ENCODE assay signal across 14 cellular contexts in the genomic region with DNA sequence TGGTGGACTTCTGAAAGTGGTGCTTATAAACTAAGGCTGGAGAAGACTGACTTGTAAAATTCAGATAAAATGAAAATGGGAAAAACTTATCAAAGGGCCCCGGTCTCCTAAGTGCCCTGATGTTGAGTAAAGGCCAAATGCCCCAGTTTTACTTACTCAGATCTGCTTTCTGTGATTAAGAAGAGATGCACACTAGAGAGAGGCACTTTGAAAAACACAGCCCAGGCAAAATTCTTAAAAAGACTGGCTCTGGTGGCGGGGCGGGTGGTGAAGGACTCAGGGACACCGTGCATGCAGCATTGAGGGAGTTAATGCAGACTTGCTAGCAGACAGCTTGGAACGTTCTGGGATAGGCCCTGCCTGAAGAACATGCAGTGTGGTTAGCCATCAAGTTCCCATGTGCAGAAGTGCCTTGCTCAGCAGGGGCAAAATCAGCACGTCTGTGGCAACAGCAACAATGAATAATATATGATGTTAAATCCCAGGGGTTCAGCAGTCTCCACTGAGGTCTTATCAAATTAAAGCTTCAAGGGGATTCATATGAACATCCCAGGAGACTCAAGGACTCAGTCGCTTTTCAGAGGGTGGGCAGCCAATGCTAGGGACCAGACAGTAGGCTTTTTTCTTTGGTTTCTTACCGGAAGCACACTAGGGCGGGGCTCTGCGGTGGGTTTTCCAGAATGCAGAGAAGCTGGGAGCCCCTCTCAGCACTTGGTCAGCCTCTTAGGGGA.
DNase-seq lines count a peak whose midpoint lies in the region; ATAC-seq and TF ChIP-seq lines count a peak whose summit lies in the region.
"Had no signal": no experiment of that assay in that cellular context is flagged by ENCODE, and none has a peak within 500 bp of the region (broad histone marks: within the 10 kb centered on the region; RNA-seq: fewer than 3 reads in every experiment).

No MANE protein-coding gene starts in this region.

- H3K36me3 Mint-ChIP-seq in activated naive CD8-positive, alpha-beta T cell treated with anti-CD3 and anti-CD28 coated beads, Interleukin-2, amount 50 U/mL, for 24 hours (ENCODE audit: low read depth) = peaks cover 25% of the 10 kb centered on the region
- H3K36me3 Mint-ChIP-seq in naive thymus-derived CD4-positive, alpha-beta T cell = peaks cover 0 to 30% (median 16%) of the 10 kb centered on the region in 5 donors

- H3K9me2 ChIP-seq in DOHH2 (replicated peaks; ENCODE audit: control insufficient read depth, low read length) = no peaks in the 10 kb centered on the region

- H4K20me1 ChIP-seq in DOHH2 (ENCODE audit: control insufficient read depth, insufficient read depth, low read depth, low read length) = no peaks in the 10 kb centered on the region

- peak; percentile 23 for ATAC-seq in activated naive CD8-positive, alpha-beta T cell treated with anti-CD3 and anti-CD28 coated beads, Interleukin-2, amount 50 U/mL, for 24 hours
- no peak for ATAC-seq in naive thymus-derived CD4-positive, alpha-beta T cell
- no peak for ATAC-seq in aorta (ENCODE audit: low FRiP score)
- ATAC-seq: upper lobe of right lung had no signal

- H3F3A ChIP-seq in DOHH2 (ENCODE audit: control insufficient read depth, insufficient read depth) = peaks cover 47% of the 10 kb centered on the region

- peaks cover 36% of the 10 kb centered on the region for H3K79me2 ChIP-seq in DOHH2 (ENCODE audit: control insufficient read depth, low read length)
- H3K79me2 ChIP-seq: hepatocyte had no signal

- CTCF ChIA-PET in naive thymus-derived CD4-positive, alpha-beta T cell (lab: Charles Lee) = no interaction called here

- peak overlapping the region; percentile 88 for H3K27ac Mint-ChIP-seq in activated naive CD8-positive, alpha-beta T cell treated with anti-CD3 and anti-CD28 coated beads, Interleukin-2, amount 50 U/mL, for 24 hours
- peak overlapping the region; percentile 19 to 96 (median 81) for H3K27ac Mint-ChIP-seq in naive thymus-derived CD4-positive, alpha-beta T cell

- H3K4me1 ChIP-seq in DOHH2 (ENCODE audit: control insufficient read depth, low read length) (peaks cover 100% of the 10 kb centered on the region), aorta (ENCODE audit: control insufficient read depth in 1 of 2, insufficient read depth in 2 of 2, low read length in 2 of 2) (peaks cover 0 to 2% of the 10 kb centered on the region in 2 donors)
- no peaks in the 10 kb centered on the region for H3K4me1 ChIP-seq in naive thymus-derived CD4-positive, alpha-beta T cell (ENCODE audit: control insufficient read depth in 2 of 2, insufficient read depth in 2 of 2, low read length in 2 of 2)
- H3K4me1 ChIP-seq: upper lobe of right lung had no signal

- DNase-seq in HL-60 (ENCODE audit: low read depth in 1 of 2, low spot score in 1 of 2) = peak in 1 of 2 experiments; percentile 39
- no peak for DNase-seq in activated naive CD8-positive, alpha-beta T cell treated with anti-CD3 and anti-CD28 coated beads, Interleukin-2, amount 50 U/mL, for 24 hours
- DNase-seq in naive thymus-derived CD4-positive, alpha-beta T cell = no peak
- DNase-seq in aorta = no peak
- DNase-seq in AG20443 (ENCODE audit: low spot score) = no peak
- no peak for DNase-seq in dorsolateral prefrontal cortex
- no peak for DNase-seq in NCI-H2196 treated with DMSO at 0.1 percent for 48 hours (lab: John Stamatoyannopoulos, UW; ENCODE audit: unreplicated experiment)
- DNase-seq: effector CD4-positive, alpha-beta T cell; NCI-H1694; stimulated activated CD4-positive, alpha-beta T cell treated with anti-CD3 and anti-CD28 coated beads, Interleukin-2, amount 100 ng/mL, for 48 hours; upper lobe of right lung had no signal

- 37 to 44% methylated on average over 10 of the region's 10 CpGs for WGBS in aorta, 2 donors

- intact Hi-C loops in naive thymus-derived CD4-positive, alpha-beta T cell (cut with micrococcal nuclease) = no loop called here
- intact Hi-C loops in aorta (cut with DNase I) (no loop called here), dorsolateral prefrontal cortex (cut with DNase I) (no loop called here)

- H3K9me3 Mint-ChIP-seq in activated naive CD8-positive, alpha-beta T cell treated with anti-CD3 and anti-CD28 coated beads, Interleukin-2, amount 50 U/mL, for 24 hours = no peaks in the 10 kb centered on the region
- no peaks in the 10 kb centered on the region for H3K9me3 Mint-ChIP-seq in naive thymus-derived CD4-positive, alpha-beta T cell

- no peaks in the 10 kb centered on the region for H3K27me3 Mint-ChIP-seq in activated naive CD8-positive, alpha-beta T cell treated with anti-CD3 and anti-CD28 coated beads, Interleukin-2, amount 50 U/mL, for 24 hours
- no peaks in the 10 kb centered on the region for H3K27me3 Mint-ChIP-seq in naive thymus-derived CD4-positive, alpha-beta T cell

- H3K4me3 ChIP-seq in DOHH2 (ENCODE audit: low read length) (peak overlapping the region; percentile 75), HL-60 (replicated peaks; ENCODE audit: insufficient read depth, low read length) (no peak overlapping the region), aorta (ENCODE audit: low read length in 2 of 2) (no peak overlapping the region), dorsolateral prefrontal cortex (no peak overlapping the region)
- H3K4me3 ChIP-seq in naive thymus-derived CD4-positive, alpha-beta T cell (ENCODE audit: low read length) = peak overlapping the region; percentile 30
- H3K4me3 ChIP-seq: hepatocyte, SJSA1, upper lobe of right lung had no signal

- H3K4me1 Mint-ChIP-seq in activated naive CD8-positive, alpha-beta T cell treated with anti-CD3 and anti-CD28 coated beads, Interleukin-2, amount 50 U/mL, for 24 hours = peaks cover 44% of the 10 kb centered on the region
- peaks cover 0 to 57% (median 0%) of the 10 kb centered on the region in 7 donors for H3K4me1 Mint-ChIP-seq in naive thymus-derived CD4-positive, alpha-beta T cell

- H3K27ac ChIP-seq in DOHH2 (ENCODE audit: low read depth, low read length) (peak overlapping the region; percentile 92), HL-60 (replicated peaks) (peak overlapping the region; percentile 57), aorta (ENCODE audit: low read depth in 1 of 2, low read length in 2 of 2) (no peak overlapping the region), dorsolateral prefrontal cortex (no peak overlapping the region)
- H3K27ac ChIP-seq in naive thymus-derived CD4-positive, alpha-beta T cell (ENCODE audit: low read depth, low read length) = peak overlapping the region; percentile 90
- H3K27ac ChIP-seq: hepatocyte, SJSA1, upper lobe of right lung had no signal

- H3K9me3 ChIP-seq in DOHH2 (ENCODE audit: control insufficient read depth, insufficient read depth, low read length) (no peaks in the 10 kb centered on the region), aorta (ENCODE audit: control insufficient read depth, low read length) (no peaks in the 10 kb centered on the region)
- H3K9me3 ChIP-seq in naive thymus-derived CD4-positive, alpha-beta T cell (ENCODE audit: control insufficient read depth in 2 of 3, low read length in 3 of 3) = no peaks in the 10 kb centered on the region
- H3K9me3 ChIP-seq: SJSA1, upper lobe of right lung had no signal

- peak overlapping the region; percentile 80 for H3K4me2 ChIP-seq in DOHH2 (ENCODE audit: low read length)
- H3K4me2 ChIP-seq: hepatocyte had no signal

- TF ChIP-seq CTCF in DOHH2 (IDR thresholded peaks at IDR 0.05; ENCODE audit: low read depth, low read length, poor library complexity, severe bottlenecking) = no peak
- TF ChIP-seq CTCF in HL-60 (IDR thresholded peaks at IDR 0.05; ENCODE audit: insufficient read depth, low read length) = no peak
- no peak for TF ChIP-seq CTCF in dorsolateral prefrontal cortex (IDR thresholded peaks at IDR 0.05 in 54 of 56, conservative IDR thresholded peaks at IDR 0.05 in 2 of 56; ENCODE audit: low read depth in 1 of 56, partially characterized antibody in 56 of 56)

- H3K36me3 ChIP-seq in DOHH2 (ENCODE audit: control insufficient read depth, low read length) (no peaks in the 10 kb centered on the region), aorta (ENCODE audit: control insufficient read depth in 1 of 2, insufficient read depth in 2 of 2, low read length in 1 of 2) (no peaks in the 10 kb centered on the region)
- peaks cover 0 to 2% (median 0%) of the 10 kb centered on the region in 3 experiments for H3K36me3 ChIP-seq in naive thymus-derived CD4-positive, alpha-beta T cell (ENCODE audit: control insufficient read depth in 2 of 3, insufficient read depth in 3 of 3, low read length in 3 of 3)
- H3K36me3 ChIP-seq: SJSA1, upper lobe of right lung had no signal

- POLR2A ChIA-PET in naive thymus-derived CD4-positive, alpha-beta T cell (lab: Charles Lee) = interaction anchor here (0.6 to 31.0 kb wide), 8 partner anchors 9 to 572 kb away, joined by 3 to 558 read pairs (median 3); no protein-coding TSS in a partner anchor

- H3K4me3 Mint-ChIP-seq in activated naive CD8-positive, alpha-beta T cell treated with anti-CD3 and anti-CD28 coated beads, Interleukin-2, amount 50 U/mL, for 24 hours = peak overlapping the region; percentile 88
- H3K4me3 Mint-ChIP-seq in naive thymus-derived CD4-positive, alpha-beta T cell = peak overlapping the region; percentile 74 to 93 (median 86)

- H3K27me3 ChIP-seq in DOHH2 (ENCODE audit: control insufficient read depth, low read length) = no peaks in the 10 kb centered on the region
- no peaks in the 10 kb centered on the region for H3K27me3 ChIP-seq in HL-60 (ENCODE audit: insufficient read depth, poor library complexity, severe bottlenecking)
- no peaks in the 10 kb centered on the region for H3K27me3 ChIP-seq in naive thymus-derived CD4-positive, alpha-beta T cell (ENCODE audit: control insufficient read depth in 2 of 2, insufficient read depth in 2 of 2, low read length in 2 of 2)
- H3K27me3 ChIP-seq in aorta (ENCODE audit: control insufficient read depth in 1 of 2, insufficient read depth in 2 of 2, low read length in 1 of 2) = no peaks in the 10 kb centered on the region
- H3K27me3 ChIP-seq in dorsolateral prefrontal cortex = peaks cover 0 to 47% (median 6%) of the 10 kb centered on the region in 45 donors
- H3K27me3 ChIP-seq: SJSA1, upper lobe of right lung had no signal

Comparison
In these comparisons a context has a peak if more than half of its experiments do, and no peak if none do; other contexts are left out.
1. H3K27ac ChIP-seq: peak in DOHH2 (single experiment), HL-60 (single experiment) and naive thymus-derived CD4-positive, alpha-beta T cell (single experiment); none in aorta (0 of 2) and dorsolateral prefrontal cortex (0 of 59).
2. H3K4me3 ChIP-seq: peak in DOHH2 (single experiment) and naive thymus-derived CD4-positive, alpha-beta T cell (single experiment); none in HL-60 (single experiment), aorta (0 of 2) and dorsolateral prefrontal cortex (0 of 59).